ENCODE assay signal across 1 cellular context in the genomic region with DNA sequence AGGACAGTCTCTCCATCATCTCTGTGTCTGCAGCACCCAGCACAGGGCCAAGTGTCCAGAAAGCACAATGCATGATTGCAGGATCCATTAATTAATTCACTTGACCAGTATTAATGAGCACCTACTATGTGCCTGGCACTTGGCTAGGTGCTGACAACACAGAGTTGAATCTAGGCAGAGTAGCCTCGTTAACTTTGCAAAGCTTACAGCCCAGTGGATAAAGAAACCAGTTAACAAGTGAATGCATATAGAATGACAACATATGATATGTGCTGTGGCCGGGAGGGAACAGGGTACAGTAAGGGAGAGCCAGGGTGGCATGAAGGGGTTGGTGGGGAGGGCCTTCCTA.
TF ChIP-seq lines count a peak whose summit lies in the region.

No MANE protein-coding gene starts in this region.

TF ChIP-seq in HepG2, 621 proteins besides CTCF, POLR2A, EP300 and RAD21:
- TF ChIP-seq, protein P1, sequence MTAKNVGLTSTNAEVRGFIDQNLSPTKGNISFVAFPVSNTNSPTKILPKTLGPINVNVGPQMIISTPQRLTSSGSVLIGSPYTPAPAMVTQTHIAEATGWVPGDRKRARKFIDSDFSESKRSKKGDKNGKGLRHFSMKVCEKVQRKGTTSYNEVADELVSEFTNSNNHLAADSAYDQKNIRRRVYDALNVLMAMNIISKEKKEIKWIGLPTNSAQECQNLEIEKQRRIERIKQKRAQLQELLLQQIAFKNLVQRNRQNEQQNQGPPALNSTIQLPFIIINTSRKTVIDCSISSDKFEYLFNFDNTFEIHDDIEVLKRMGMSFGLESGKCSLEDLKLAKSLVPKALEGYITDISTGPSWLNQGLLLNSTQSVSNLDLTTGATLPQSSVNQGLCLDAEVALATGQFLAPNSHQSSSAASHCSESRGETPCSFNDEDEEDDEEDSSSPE (CRISPR knock-in tag; IDR thresholded peaks at IDR 0.05): no peak
- TF ChIP-seq KAT7 (CRISPR knock-in tag; IDR thresholded peaks at IDR 0.05; ENCODE audit: borderline replicate concordance): no peak
- peak; percentile 45; the same call in 1 of the 2 replicates for TF ChIP-seq ZKSCAN1 (IDR thresholded peaks at IDR 0.05; ENCODE audit: low read length)
- TF ChIP-seq, protein P2, sequence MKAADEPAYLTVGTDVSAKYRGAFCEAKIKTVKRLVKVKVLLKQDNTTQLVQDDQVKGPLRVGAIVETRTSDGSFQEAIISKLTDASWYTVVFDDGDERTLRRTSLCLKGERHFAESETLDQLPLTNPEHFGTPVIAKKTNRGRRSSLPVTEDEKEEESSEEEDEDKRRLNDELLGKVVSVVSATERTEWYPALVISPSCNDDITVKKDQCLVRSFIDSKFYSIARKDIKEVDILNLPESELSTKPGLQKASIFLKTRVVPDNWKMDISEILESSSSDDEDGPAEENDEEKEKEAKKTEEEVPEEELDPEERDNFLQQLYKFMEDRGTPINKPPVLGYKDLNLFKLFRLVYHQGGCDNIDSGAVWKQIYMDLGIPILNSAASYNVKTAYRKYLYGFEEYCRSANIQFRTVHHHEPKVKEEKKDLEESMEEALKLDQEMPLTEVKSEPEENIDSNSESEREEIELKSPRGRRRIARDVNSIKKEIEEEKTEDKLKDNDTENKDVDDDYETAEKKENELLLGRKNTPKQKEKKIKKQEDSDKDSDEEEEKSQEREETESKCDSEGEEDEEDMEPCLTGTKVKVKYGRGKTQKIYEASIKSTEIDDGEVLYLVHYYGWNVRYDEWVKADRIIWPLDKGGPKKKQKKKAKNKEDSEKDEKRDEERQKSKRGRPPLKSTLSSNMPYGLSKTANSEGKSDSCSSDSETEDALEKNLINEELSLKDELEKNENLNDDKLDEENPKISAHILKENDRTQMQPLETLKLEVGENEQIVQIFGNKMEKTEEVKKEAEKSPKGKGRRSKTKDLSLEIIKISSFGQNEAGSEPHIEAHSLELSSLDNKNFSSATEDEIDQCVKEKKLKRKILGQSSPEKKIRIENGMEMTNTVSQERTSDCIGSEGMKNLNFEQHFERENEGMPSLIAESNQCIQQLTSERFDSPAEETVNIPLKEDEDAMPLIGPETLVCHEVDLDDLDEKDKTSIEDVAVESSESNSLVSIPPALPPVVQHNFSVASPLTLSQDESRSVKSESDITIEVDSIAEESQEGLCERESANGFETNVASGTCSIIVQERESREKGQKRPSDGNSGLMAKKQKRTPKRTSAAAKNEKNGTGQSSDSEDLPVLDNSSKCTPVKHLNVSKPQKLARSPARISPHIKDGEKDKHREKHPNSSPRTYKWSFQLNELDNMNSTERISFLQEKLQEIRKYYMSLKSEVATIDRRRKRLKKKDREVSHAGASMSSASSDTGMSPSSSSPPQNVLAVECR (CRISPR knock-in tag; IDR thresholded peaks at IDR 0.05; ENCODE audit: borderline replicate concordance): 0 out of 2 replicates have a peak, but pooled peaks have one; percentile 1
TF ChIP-seq in HepG2: peak in this region for 2.
